ENCODE assay signal across 20 cellular contexts in genomic region chr15:83869329-83869728, GRCh38.
"Had no signal": no experiment of that assay in that cellular context is flagged by ENCODE, and none has a peak within 500 bp of the region (broad histone marks: within the 10 kb centered on the region; RNA-seq: fewer than 3 reads in every experiment).

No MANE protein-coding gene starts in this region.

- H3K36me3 ChIP-seq: neutrophil, upper lobe of right lung had no signal

- H3K4me1 Mint-ChIP-seq: activated CD4-positive, alpha-beta memory T cell treated with anti-CD3 and anti-CD28 coated beads, Interleukin-2, amount 10 ng/mL, durations not matched to agents 7 days and 5 days; activated naive CD8-positive, alpha-beta T cell treated with anti-CD3 and anti-CD28 coated beads, Interleukin-2, amount 50 U/mL, for 24 hours; immature natural killer cell; naive B cell had no signal

- H3K27me3 Mint-ChIP-seq: activated naive CD8-positive, alpha-beta T cell treated with anti-CD3 and anti-CD28 coated beads, Interleukin-2, amount 50 U/mL, for 24 hours; naive B cell; stimulated activated naive CD8-positive, alpha-beta T cell treated with anti-CD3 and anti-CD28 coated beads, Interleukin-15, Interleukin-2, amounts not matched to agents 100 ng/mL and 50 ng/mL, for 24 hours had no signal

- H3K27ac Mint-ChIP-seq: activated CD4-positive, alpha-beta memory T cell treated with anti-CD3 and anti-CD28 coated beads, Interleukin-2, amount 10 ng/mL, durations not matched to agents 7 days and 5 days; activated naive CD8-positive, alpha-beta T cell treated with anti-CD3 and anti-CD28 coated beads, Interleukin-2, amount 50 U/mL, for 24 hours; activated T-cell treated with anti-CD3 and anti-CD28 coated beads, Interleukin-2, amount 50 U/mL, for 72 hours; immature natural killer cell; mesothelial cell of epicardium; naive B cell; stimulated activated naive CD8-positive, alpha-beta T cell treated with anti-CD3 and anti-CD28 coated beads, Interleukin-15, Interleukin-2, amounts not matched to agents 100 ng/mL and 50 ng/mL, for 24 hours had no signal

- H3K27ac ChIP-seq: coronary artery, neutrophil, upper lobe of right lung had no signal

- H3K36me3 Mint-ChIP-seq: immature natural killer cell, mesothelial cell of epicardium, naive B cell had no signal

- H3K4me3 Mint-ChIP-seq: activated CD4-positive, alpha-beta memory T cell treated with anti-CD3 and anti-CD28 coated beads, Interleukin-2, amount 10 ng/mL, durations not matched to agents 7 days and 5 days; activated naive CD8-positive, alpha-beta T cell treated with anti-CD3 and anti-CD28 coated beads, Interleukin-2, amount 50 U/mL, for 24 hours; activated T-cell treated with anti-CD3 and anti-CD28 coated beads, Interleukin-2, amount 50 U/mL, for 72 hours; immature natural killer cell; mesothelial cell of epicardium; naive B cell; stimulated activated naive CD8-positive, alpha-beta T cell treated with anti-CD3 and anti-CD28 coated beads, Interleukin-15, Interleukin-2, amounts not matched to agents 100 ng/mL and 50 ng/mL, for 24 hours had no signal

- DNase-seq: activated CD4-positive, alpha-beta memory T cell treated with anti-CD3 and anti-CD28 coated beads, Interleukin-2, amount 10 ng/mL, durations not matched to agents 7 days and 5 days; activated CD4-positive, alpha-beta T cell treated with anti-CD3 and anti-CD28 coated beads for 1 hour; activated CD8-positive, alpha-beta memory T cell treated with anti-CD3 and anti-CD28 coated beads, Interleukin-2, amount 50 U/mL, for 4 hours; activated naive CD4-positive, alpha-beta T cell; activated naive CD8-positive, alpha-beta T cell treated with anti-CD3 and anti-CD28 coated beads, Interleukin-2, amount 50 U/mL, for 24 hours; activated T-cell treated with anti-CD3 and anti-CD28 coated beads, Interleukin-2, amount 50 U/mL, for 72 hours; central memory CD4-positive, alpha-beta T cell; effector CD4-positive, alpha-beta T cell; immature natural killer cell; naive B cell; posterior cingulate gyrus; stimulated activated CD4-positive, alpha-beta T cell treated with anti-CD3 and anti-CD28 coated beads, Interleukin-15, amount 100 ng/mL, for 24 hours; stimulated activated CD4-positive, alpha-beta T cell treated with anti-CD3 and anti-CD28 coated beads, Interleukin-4, amount 100 ng/mL, for 24 hours; T-helper 9 cell; upper lobe of right lung had no signal

- H3K9me3 ChIP-seq: neutrophil, upper lobe of right lung had no signal

- H3K27me3 ChIP-seq: neutrophil, upper lobe of right lung had no signal

- ATAC-seq: activated naive CD8-positive, alpha-beta T cell treated with anti-CD3 and anti-CD28 coated beads, Interleukin-2, amount 50 U/mL, for 24 hours; activated T-cell treated with anti-CD3 and anti-CD28 coated beads, Interleukin-2, amount 50 U/mL, for 72 hours; left lobe of liver; upper lobe of right lung had no signal

- H3K9me3 Mint-ChIP-seq: activated CD4-positive, alpha-beta memory T cell treated with anti-CD3 and anti-CD28 coated beads, Interleukin-2, amount 10 ng/mL, durations not matched to agents 7 days and 5 days; activated naive CD8-positive, alpha-beta T cell treated with anti-CD3 and anti-CD28 coated beads, Interleukin-2, amount 50 U/mL, for 24 hours; activated T-cell treated with anti-CD3 and anti-CD28 coated beads, Interleukin-2, amount 50 U/mL, for 72 hours; immature natural killer cell; mesothelial cell of epicardium; stimulated activated naive CD8-positive, alpha-beta T cell treated with anti-CD3 and anti-CD28 coated beads, Interleukin-15, Interleukin-2, amounts not matched to agents 100 ng/mL and 50 ng/mL, for 24 hours had no signal

- H3K4me3 ChIP-seq: coronary artery, upper lobe of right lung had no signal
